8 cellular contexts compared by ENCODE assay signal in the genomic region with DNA sequence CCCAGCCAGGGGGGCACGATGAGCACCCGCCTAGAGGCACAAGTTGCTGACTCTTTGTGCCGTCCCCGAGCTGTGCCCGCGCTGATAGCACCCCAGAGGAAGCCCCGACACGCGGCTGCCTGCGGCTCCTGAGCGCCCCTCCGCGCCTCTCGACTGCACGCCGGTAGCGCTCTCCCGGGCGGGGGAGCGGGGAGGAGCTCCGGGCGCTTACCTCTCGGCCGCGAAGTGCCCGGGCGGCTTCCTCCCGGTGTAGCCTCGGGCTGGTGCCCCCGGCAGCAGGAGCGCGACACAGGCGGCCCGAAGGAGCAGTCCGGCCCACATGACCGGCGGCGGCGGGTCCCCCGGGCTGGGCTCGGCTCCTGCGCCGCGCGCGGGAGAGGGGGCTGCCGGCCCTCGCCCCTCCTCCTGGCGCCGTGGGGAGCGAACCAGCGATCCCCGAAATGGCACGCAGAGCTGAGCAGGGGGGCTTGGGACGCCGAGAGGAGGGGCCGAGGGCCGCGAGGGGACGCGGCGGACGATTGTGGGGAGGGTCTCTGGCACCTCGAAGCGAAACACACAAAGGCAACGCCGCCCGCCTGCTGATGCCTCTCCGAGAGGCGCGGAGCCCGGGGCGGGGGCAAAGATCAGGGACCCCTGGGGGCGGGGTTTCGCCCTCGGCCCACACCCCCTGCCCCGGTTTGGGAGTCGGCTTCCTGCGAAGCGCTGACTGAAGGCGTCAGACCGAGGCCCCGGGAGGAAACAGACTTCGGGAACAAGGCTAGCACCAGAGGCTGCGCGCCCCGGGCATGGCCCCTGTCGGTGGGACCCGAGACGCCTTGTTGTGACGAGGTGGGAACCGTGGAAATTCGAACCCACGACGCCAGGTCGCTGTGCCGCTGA. TPM values are rescaled to one million over a fixed set of nuclear protein-coding genes. Genes with fewer than 3 reads are reported as not detected.
DNase-seq lines count a peak whose midpoint lies in the region; ATAC-seq and TF ChIP-seq lines count a peak whose summit lies in the region.

A gene with protein sequence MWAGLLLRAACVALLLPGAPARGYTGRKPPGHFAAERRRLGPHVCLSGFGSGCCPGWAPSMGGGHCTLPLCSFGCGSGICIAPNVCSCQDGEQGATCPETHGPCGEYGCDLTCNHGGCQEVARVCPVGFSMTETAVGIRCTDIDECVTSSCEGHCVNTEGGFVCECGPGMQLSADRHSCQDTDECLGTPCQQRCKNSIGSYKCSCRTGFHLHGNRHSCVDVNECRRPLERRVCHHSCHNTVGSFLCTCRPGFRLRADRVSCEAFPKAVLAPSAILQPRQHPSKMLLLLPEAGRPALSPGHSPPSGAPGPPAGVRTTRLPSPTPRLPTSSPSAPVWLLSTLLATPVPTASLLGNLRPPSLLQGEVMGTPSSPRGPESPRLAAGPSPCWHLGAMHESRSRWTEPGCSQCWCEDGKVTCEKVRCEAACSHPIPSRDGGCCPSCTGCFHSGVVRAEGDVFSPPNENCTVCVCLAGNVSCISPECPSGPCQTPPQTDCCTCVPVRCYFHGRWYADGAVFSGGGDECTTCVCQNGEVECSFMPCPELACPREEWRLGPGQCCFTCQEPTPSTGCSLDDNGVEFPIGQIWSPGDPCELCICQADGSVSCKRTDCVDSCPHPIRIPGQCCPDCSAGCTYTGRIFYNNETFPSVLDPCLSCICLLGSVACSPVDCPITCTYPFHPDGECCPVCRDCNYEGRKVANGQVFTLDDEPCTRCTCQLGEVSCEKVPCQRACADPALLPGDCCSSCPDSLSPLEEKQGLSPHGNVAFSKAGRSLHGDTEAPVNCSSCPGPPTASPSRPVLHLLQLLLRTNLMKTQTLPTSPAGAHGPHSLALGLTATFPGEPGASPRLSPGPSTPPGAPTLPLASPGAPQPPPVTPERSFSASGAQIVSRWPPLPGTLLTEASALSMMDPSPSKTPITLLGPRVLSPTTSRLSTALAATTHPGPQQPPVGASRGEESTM (minus strand): TSS at position 600 of the 879 bp plus-strand sequence. CDS start 279 bp downstream, at position 321.

- peak; percentile 23; the same call in 1 of the 2 replicates for TF ChIP-seq RAD21 in SK-N-SH (IDR thresholded peaks at IDR 0.05; ENCODE audit: low read length)

- CTCF ChIA-PET in SK-N-SH (lab: Yijun Ruan, JAX): interaction anchor here (0.6 to 3.2 kb wide), 11 partner anchors 18 to 464 kb away, joined by 3 to 20 read pairs (median 3); no protein-coding TSS in a partner anchor

- peak within 1 kb of the TSS; percentile 69; the same call in 1 of the 2 replicates for H2AFZ ChIP-seq in SK-N-SH (ENCODE audit: low read depth)

- ATAC-seq in GM21423 (IDR thresholded peaks at IDR 0.05; ENCODE audit: unreplicated experiment) (peak; percentile 65), left ventricle myocardium superior (peak; percentile 77), gastrocnemius medialis (peak; percentile 20 to 39)
- ATAC-seq in activated naive CD4-positive, alpha-beta T cell treated with anti-CD3 and anti-CD28 coated beads, Interleukin-2, amount 50 U/mL, for 72 hours: peak; percentile 76 to 87

- no peaks in the 10 kb centered on the region for H3K9me2 ChIP-seq in SK-N-SH

- peaks cover 3 to 21% of the 10 kb centered on the region in 2 experiments for H3K36me3 ChIP-seq in SK-N-SH (replicated peaks in 1 of 2; ENCODE audit: control insufficient read depth in 1 of 2, insufficient read depth in 2 of 2, low read length in 1 of 2)
- H3K36me3 ChIP-seq in gastrocnemius medialis: peaks cover 0 to 10% of the 10 kb centered on the region in 2 donors

- H3K79me2 ChIP-seq in SK-N-SH (ENCODE audit: insufficient read depth): no peaks in the 10 kb centered on the region

- H3K4me1 ChIP-seq in SK-N-SH (ENCODE audit: control insufficient read depth in 1 of 2, insufficient read depth in 2 of 2, low read depth in 1 of 2, low read length in 1 of 2) (peaks cover 16 to 23% of the 10 kb centered on the region in 2 experiments; a peak in 2 of 4 replicates), gastrocnemius medialis (peaks cover 16 to 20% of the 10 kb centered on the region in 2 donors)

- peaks cover 7% of the 10 kb centered on the region for H3K27me3 Mint-ChIP-seq in IgD-negative memory B cell

- H3K36me3 Mint-ChIP-seq in IgD-negative memory B cell: peaks cover 2% of the 10 kb centered on the region
- H3K36me3 Mint-ChIP-seq in activated naive CD4-positive, alpha-beta T cell treated with anti-CD3 and anti-CD28 coated beads, Interleukin-2, amount 50 U/mL, for 72 hours: peaks cover 11 to 18% of the 10 kb centered on the region in 2 donors

- H3K9ac ChIP-seq in SK-N-SH: peak within 1 kb of the TSS; percentile 58

- TF ChIP-seq POLR2A in gastrocnemius medialis (IDR thresholded peaks at IDR 0.05): no peak

- H3K4me3 Mint-ChIP-seq in IgD-negative memory B cell: peak within 1 kb of the TSS; percentile 78 to 87 (median 84)

- H3K4me2 ChIP-seq in SK-N-SH: peak within 1 kb of the TSS; percentile 97

- no peaks in the 10 kb centered on the region for H3K9me3 ChIP-seq in SK-N-SH
- no peaks in the 10 kb centered on the region for H3K9me3 ChIP-seq in gastrocnemius medialis

- H3K9me3 Mint-ChIP-seq in IgD-negative memory B cell: no peaks in the 10 kb centered on the region
- no peaks in the 10 kb centered on the region for H3K9me3 Mint-ChIP-seq in activated naive CD4-positive, alpha-beta T cell treated with anti-CD3 and anti-CD28 coated beads, Interleukin-2, amount 50 U/mL, for 72 hours

- in situ Hi-C loops in gastrocnemius medialis (cut with MboI; ENCODE audit: low sequenced_read_pairs in 4 of 4): no loop called here

- peak within 1 kb of the TSS; percentile 55 to 69 for H3K4me3 ChIP-seq in SK-N-SH (ENCODE audit: low read depth in 2 of 2, low read length in 1 of 2)
- peak within 1 kb of the TSS; percentile 45 to 72 (median 57) for H3K4me3 ChIP-seq in gastrocnemius medialis

- TF ChIP-seq CTCF in SK-N-SH (IDR thresholded peaks at IDR 0.05) (peak; percentile 36), gastrocnemius medialis (IDR thresholded peaks at IDR 0.05 in 4 of 5, conservative IDR thresholded peaks at IDR 0.05 in 1 of 5) (no peak)

- WGBS in SK-N-SH (ENCODE audit: low lambda C conversion rate): 14% methylated on average over 24 of the region's 97 CpGs

- DNase-seq in DMS53 (lab: John Stamatoyannopoulos, UW): peak; percentile 91
- peak; percentile 89 for DNase-seq in SK-N-SH
- DNase-seq in activated naive CD4-positive, alpha-beta T cell treated with anti-CD3 and anti-CD28 coated beads, Interleukin-2, amount 50 U/mL, for 72 hours (ENCODE audit: low spot score in 2 of 2): peak; percentile 71 to 80
- peak; percentile 73 for DNase-seq in left ventricle myocardium superior
- peak in 1 of 2 donors; percentile 16 for DNase-seq in gastrocnemius medialis
- no peak for DNase-seq in NCI-H187 treated with DMSO at 0.1 percent for 48 hours (lab: John Stamatoyannopoulos, UW)

- H4K20me1 ChIP-seq in SK-N-SH (ENCODE audit: insufficient read depth): 0 out of 2 replicates have a peak, but pooled peaks cover 6% of the 10 kb centered on the region

- peaks cover 17% of the 10 kb centered on the region for H3F3A ChIP-seq in SK-N-SH (replicated peaks; ENCODE audit: insufficient read depth)

- H3K27ac ChIP-seq in SK-N-SH (ENCODE audit: low read depth in 2 of 2, low read length in 1 of 2) (peak within 1 kb of the TSS in 1 of 2 experiments; percentile 58; a peak in 2 of 4 replicates), gastrocnemius medialis (no peak within 1 kb of the TSS)

- H3K4me1 Mint-ChIP-seq in IgD-negative memory B cell: peaks cover 5 to 13% (median 6%) of the 10 kb centered on the region in 3 donors

- no peak for TF ChIP-seq EP300 in SK-N-SH (IDR thresholded peaks at IDR 0.05; ENCODE audit: borderline replicate concordance in 1 of 2, low read depth in 1 of 2, low read length in 1 of 2)

- POLR2A ChIA-PET in SK-N-SH (lab: Yijun Ruan, JAX): interaction anchor here (0.6 to 1.3 kb wide), 3 partner anchors 67 to 119 kb away, joined by 3 to 9 read pairs (median 7); a partner anchor contains a TSS

- intact Hi-C loops in left ventricle myocardium superior (cut with micrococcal nuclease) (no loop called here), gastrocnemius medialis (cut with DNase I; ENCODE audit: low total_unique reads) (no loop called here)

- H3K27ac Mint-ChIP-seq in IgD-negative memory B cell: no peak within 1 kb of the TSS
- H3K27ac Mint-ChIP-seq in activated naive CD4-positive, alpha-beta T cell treated with anti-CD3 and anti-CD28 coated beads, Interleukin-2, amount 50 U/mL, for 72 hours: peak within 1 kb of the TSS in 1 of 2 donors; percentile 86

- H3K27me3 ChIP-seq in SK-N-SH (ENCODE audit: insufficient read depth): no peaks in the 10 kb centered on the region
- H3K27me3 ChIP-seq in gastrocnemius medialis: peaks cover 0 to 9% (median 7%) of the 10 kb centered on the region in 3 donors

TF ChIP-seq in SK-N-SH, 30 proteins besides CTCF, POLR2A, EP300 and RAD21:
- TF ChIP-seq CHD2 (IDR thresholded peaks at IDR 0.05; ENCODE audit: low read length, partially characterized antibody) (peak; percentile 4), POLR2AphosphoS5 (IDR thresholded peaks at IDR 0.05; ENCODE audit: low read depth, low read length) (0 out of 2 replicates have a peak, but pooled peaks have one; percentile 11)
- TF ChIP-seq, protein P1, sequence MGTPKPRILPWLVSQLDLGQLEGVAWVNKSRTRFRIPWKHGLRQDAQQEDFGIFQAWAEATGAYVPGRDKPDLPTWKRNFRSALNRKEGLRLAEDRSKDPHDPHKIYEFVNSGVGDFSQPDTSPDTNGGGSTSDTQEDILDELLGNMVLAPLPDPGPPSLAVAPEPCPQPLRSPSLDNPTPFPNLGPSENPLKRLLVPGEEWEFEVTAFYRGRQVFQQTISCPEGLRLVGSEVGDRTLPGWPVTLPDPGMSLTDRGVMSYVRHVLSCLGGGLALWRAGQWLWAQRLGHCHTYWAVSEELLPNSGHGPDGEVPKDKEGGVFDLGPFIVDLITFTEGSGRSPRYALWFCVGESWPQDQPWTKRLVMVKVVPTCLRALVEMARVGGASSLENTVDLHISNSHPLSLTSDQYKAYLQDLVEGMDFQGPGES (IDR thresholded peaks at IDR 0.05; ENCODE audit: low read depth, low read length): no peak
- TF ChIP-seq, protein P2, sequence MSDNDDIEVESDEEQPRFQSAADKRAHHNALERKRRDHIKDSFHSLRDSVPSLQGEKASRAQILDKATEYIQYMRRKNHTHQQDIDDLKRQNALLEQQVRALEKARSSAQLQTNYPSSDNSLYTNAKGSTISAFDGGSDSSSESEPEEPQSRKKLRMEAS (IDR thresholded peaks at IDR 0.05; ENCODE audit: low read depth): no peak; the same call in 1 of the 2 replicates

RNA-seq across cellular contexts. Expression of the gene that starts here (rescaled TPM):
- polyA plus RNA-seq in IgD-negative memory B cell (0.84 TPM), SK-N-SH (2012; rRNA removed) (3.4 and 5.0 TPM in 2 replicates)
- polyA plus RNA-seq in SK-N-SH (2012; cell fraction: cytosol; rRNA removed): 0.82 and 1.6 TPM in 2 replicates
- 24.9 and 31.4 TPM in 2 replicates for polyA plus RNA-seq in SK-N-SH (2012; cell fraction: nucleus; rRNA removed)
- total RNA-seq in activated naive CD4-positive, alpha-beta T cell treated with anti-CD3 and anti-CD28 coated beads, Interleukin-2, amount 50 U/mL, for 72 hours: 10 to 100 TPM in 1 of 2 donors, 1 to 10 TPM in 1; 5.4 to 19.6 TPM
- total RNA-seq in left ventricle myocardium superior (0.94 TPM), gastrocnemius medialis (1 to 10 TPM in 1 of 4 donors, under 1 TPM in 3; 0.31 to 1.5 (median 0.67) TPM)

Comparison
In these comparisons a context has a peak if more than half of its experiments do, and no peak if none do; other contexts are left out.
1. Peak in DNase-seq and ATAC-seq in left ventricle myocardium superior; RNA of the gene not detected or under 1 TPM.
2. ATAC-seq: peak in every context shown above with its lines; median percentile 82 in activated naive CD4-positive, alpha-beta T cell treated with anti-CD3 and anti-CD28 coated beads, Interleukin-2, amount 50 U/mL, for 72 hours; 77 in left ventricle myocardium superior; 65 in GM21423; 30 in gastrocnemius medialis.